Comparison of ENCODE assay signal across 1 cellular context in the genomic region with DNA sequence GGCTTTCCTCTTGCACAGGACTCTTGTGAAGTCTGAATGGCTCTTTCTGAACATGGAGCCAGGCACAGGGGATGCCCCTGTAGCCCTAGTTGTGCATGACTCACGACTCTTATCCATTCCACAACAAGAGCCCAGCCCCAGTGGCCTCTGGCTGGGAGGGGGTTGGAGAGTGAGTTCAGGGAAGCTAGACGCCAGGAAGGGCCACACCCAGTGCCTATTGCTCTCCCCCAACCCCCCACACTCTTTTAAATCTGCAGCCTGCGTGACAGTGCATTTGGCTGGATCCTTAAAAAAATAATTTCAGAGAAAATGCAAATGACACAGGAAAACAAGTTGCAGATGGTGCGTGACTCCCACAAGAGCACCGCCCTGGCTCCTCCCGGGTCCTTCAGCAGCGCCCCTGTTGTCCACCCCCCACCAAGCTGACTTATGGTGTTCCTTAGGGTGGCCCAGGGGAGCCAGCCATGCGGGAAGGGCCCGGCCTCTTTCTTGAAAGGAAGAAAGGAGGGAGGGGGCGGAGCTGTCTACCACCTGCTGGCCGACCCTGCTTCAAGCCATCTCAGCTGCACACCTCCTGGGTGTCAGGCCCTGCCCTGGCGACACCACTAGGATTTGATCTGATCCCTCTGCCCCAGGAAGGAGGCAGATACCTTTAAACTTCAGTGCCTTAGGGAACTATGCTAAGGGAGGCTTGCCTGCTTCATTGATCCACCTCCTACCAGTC.
TF ChIP-seq lines count a peak whose summit lies in the region.

No MANE protein-coding gene starts in this region.

TF ChIP-seq in K562, 482 proteins besides CTCF, POLR2A, EP300 and RAD21 (continued from another document and continues in another):
- TF ChIP-seq ZNF146 (CRISPR knock-in tag; IDR thresholded peaks at IDR 0.05; ENCODE audit: unreplicated experiment), result no peak
- TF ChIP-seq, protein P1, sequence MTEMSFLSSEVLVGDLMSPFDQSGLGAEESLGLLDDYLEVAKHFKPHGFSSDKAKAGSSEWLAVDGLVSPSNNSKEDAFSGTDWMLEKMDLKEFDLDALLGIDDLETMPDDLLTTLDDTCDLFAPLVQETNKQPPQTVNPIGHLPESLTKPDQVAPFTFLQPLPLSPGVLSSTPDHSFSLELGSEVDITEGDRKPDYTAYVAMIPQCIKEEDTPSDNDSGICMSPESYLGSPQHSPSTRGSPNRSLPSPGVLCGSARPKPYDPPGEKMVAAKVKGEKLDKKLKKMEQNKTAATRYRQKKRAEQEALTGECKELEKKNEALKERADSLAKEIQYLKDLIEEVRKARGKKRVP (CRISPR knock-in tag; IDR thresholded peaks at IDR 0.05), result no peak
- TF ChIP-seq, protein P2, sequence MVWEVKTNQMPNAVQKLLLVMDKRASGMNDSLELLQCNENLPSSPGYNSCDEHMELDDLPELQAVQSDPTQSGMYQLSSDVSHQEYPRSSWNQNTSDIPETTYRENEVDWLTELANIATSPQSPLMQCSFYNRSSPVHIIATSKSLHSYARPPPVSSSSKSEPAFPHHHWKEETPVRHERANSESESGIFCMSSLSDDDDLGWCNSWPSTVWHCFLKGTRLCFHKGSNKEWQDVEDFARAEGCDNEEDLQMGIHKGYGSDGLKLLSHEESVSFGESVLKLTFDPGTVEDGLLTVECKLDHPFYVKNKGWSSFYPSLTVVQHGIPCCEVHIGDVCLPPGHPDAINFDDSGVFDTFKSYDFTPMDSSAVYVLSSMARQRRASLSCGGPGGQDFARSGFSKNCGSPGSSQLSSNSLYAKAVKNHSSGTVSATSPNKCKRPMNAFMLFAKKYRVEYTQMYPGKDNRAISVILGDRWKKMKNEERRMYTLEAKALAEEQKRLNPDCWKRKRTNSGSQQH (CRISPR knock-in tag; IDR thresholded peaks at IDR 0.05), result no peak
- TF ChIP-seq CBX1 (IDR thresholded peaks at IDR 0.05; ENCODE audit: low read depth), result no peak
- TF ChIP-seq ZNF384 (IDR thresholded peaks at IDR 0.05; ENCODE audit: low read depth, low read length), result peak; percentile 67
- TF ChIP-seq CTBP1 (IDR thresholded peaks at IDR 0.05; ENCODE audit: borderline replicate concordance), result peak; percentile 43; the same call in 1 of the 2 replicates
- TF ChIP-seq TCF3 (CRISPR knock-in tag; IDR thresholded peaks at IDR 0.05), result peak; percentile 56
- peak; percentile 49; the same call in 1 of the 2 replicates for TF ChIP-seq ZBTB7A (IDR thresholded peaks at IDR 0.05; ENCODE audit: borderline replicate concordance, control insufficient read depth, low read depth, low read length)
- TF ChIP-seq, protein P3, sequence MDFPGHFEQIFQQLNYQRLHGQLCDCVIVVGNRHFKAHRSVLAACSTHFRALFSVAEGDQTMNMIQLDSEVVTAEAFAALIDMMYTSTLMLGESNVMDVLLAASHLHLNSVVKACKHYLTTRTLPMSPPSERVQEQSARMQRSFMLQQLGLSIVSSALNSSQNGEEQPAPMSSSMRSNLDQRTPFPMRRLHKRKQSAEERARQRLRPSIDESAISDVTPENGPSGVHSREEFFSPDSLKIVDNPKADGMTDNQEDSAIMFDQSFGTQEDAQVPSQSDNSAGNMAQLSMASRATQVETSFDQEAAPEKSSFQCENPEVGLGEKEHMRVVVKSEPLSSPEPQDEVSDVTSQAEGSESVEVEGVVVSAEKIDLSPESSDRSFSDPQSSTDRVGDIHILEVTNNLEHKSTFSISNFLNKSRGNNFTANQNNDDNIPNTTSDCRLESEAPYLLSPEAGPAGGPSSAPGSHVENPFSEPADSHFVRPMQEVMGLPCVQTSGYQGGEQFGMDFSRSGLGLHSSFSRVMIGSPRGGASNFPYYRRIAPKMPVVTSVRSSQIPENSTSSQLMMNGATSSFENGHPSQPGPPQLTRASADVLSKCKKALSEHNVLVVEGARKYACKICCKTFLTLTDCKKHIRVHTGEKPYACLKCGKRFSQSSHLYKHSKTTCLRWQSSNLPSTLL (IDR thresholded peaks at IDR 0.05), result 0 out of 2 replicates have a peak, but pooled peaks have one; percentile 3
- TF ChIP-seq SUPT5H (IDR thresholded peaks at IDR 0.05), result no peak
- TF ChIP-seq, protein P4, sequence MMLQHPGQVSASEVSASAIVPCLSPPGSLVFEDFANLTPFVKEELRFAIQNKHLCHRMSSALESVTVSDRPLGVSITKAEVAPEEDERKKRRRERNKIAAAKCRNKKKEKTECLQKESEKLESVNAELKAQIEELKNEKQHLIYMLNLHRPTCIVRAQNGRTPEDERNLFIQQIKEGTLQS (IDR thresholded peaks at IDR 0.05), result peak; percentile 83
- TF ChIP-seq, protein P4 (CRISPR knock-in tag; conservative IDR thresholded peaks at IDR 0.05), result no peak
- TF ChIP-seq, protein P5, sequence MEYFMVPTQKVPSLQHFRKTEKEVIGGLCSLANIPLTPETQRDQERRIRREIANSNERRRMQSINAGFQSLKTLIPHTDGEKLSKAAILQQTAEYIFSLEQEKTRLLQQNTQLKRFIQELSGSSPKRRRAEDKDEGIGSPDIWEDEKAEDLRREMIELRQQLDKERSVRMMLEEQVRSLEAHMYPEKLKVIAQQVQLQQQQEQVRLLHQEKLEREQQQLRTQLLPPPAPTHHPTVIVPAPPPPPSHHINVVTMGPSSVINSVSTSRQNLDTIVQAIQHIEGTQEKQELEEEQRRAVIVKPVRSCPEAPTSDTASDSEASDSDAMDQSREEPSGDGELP (CRISPR knock-in tag; IDR thresholded peaks at IDR 0.05; ENCODE audit: borderline replicate concordance), result peak; percentile 66; the same call in 1 of the 2 replicates
- no peak for TF ChIP-seq CEBPG (CRISPR knock-in tag; IDR thresholded peaks at IDR 0.05)
- TF ChIP-seq CEBPG (tag; conservative IDR thresholded peaks at IDR 0.05 in 1 of 2, IDR thresholded peaks at IDR 0.05 in 1 of 2), result no peak
- TF ChIP-seq, protein P6, sequence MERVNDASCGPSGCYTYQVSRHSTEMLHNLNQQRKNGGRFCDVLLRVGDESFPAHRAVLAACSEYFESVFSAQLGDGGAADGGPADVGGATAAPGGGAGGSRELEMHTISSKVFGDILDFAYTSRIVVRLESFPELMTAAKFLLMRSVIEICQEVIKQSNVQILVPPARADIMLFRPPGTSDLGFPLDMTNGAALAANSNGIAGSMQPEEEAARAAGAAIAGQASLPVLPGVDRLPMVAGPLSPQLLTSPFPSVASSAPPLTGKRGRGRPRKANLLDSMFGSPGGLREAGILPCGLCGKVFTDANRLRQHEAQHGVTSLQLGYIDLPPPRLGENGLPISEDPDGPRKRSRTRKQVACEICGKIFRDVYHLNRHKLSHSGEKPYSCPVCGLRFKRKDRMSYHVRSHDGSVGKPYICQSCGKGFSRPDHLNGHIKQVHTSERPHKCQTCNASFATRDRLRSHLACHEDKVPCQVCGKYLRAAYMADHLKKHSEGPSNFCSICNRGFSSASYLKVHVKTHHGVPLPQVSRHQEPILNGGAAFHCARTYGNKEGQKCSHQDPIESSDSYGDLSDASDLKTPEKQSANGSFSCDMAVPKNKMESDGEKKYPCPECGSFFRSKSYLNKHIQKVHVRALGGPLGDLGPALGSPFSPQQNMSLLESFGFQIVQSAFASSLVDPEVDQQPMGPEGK (CRISPR knock-in tag; IDR thresholded peaks at IDR 0.05; ENCODE audit: borderline replicate concordance), result no peak
- TF ChIP-seq, protein P7, sequence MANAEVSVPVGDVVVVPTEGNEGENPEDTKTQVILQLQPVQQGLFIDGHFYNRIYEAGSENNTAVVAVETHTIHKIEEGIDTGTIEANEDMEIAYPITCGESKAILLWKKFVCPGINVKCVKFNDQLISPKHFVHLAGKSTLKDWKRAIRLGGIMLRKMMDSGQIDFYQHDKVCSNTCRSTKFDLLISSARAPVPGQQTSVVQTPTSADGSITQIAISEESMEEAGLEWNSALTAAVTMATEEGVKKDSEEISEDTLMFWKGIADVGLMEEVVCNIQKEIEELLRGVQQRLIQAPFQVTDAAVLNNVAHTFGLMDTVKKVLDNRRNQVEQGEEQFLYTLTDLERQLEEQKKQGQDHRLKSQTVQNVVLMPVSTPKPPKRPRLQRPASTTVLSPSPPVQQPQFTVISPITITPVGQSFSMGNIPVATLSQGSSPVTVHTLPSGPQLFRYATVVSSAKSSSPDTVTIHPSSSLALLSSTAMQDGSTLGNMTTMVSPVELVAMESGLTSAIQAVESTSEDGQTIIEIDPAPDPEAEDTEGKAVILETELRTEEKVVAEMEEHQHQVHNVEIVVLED (CRISPR knock-in tag; IDR thresholded peaks at IDR 0.05), result no peak
- TF ChIP-seq NFYB (IDR thresholded peaks at IDR 0.05; ENCODE audit: extremely low read depth, insufficient read length), result no peak
- no peak for TF ChIP-seq ZNF507 (tag; conservative IDR thresholded peaks at IDR 0.05)
- TF ChIP-seq MCM5 (IDR thresholded peaks at IDR 0.05; ENCODE audit: low read depth), result no peak
- TF ChIP-seq ZNF695 (CRISPR knock-in tag; IDR thresholded peaks at IDR 0.05), result no peak
- no peak for TF ChIP-seq ZNF77 (CRISPR knock-in tag; IDR thresholded peaks at IDR 0.05)
- peak; percentile 62 for TF ChIP-seq NCOR1 (IDR thresholded peaks at IDR 0.05)
- no peak for TF ChIP-seq ZNF143 (CRISPR knock-in tag; IDR thresholded peaks at IDR 0.05)
- TF ChIP-seq GTF2A2 (tag; IDR thresholded peaks at IDR 0.05), result no peak
- TF ChIP-seq SMARCB1 (IDR thresholded peaks at IDR 0.05; ENCODE audit: insufficient read length, low read depth), result no peak
- TF ChIP-seq, protein P8, sequence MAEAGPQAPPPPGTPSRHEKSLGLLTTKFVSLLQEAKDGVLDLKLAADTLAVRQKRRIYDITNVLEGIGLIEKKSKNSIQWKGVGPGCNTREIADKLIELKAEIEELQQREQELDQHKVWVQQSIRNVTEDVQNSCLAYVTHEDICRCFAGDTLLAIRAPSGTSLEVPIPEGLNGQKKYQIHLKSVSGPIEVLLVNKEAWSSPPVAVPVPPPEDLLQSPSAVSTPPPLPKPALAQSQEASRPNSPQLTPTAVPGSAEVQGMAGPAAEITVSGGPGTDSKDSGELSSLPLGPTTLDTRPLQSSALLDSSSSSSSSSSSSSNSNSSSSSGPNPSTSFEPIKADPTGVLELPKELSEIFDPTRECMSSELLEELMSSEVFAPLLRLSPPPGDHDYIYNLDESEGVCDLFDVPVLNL (CRISPR knock-in tag; IDR thresholded peaks at IDR 0.05; ENCODE audit: low read depth), result no peak
- TF ChIP-seq, protein P9, sequence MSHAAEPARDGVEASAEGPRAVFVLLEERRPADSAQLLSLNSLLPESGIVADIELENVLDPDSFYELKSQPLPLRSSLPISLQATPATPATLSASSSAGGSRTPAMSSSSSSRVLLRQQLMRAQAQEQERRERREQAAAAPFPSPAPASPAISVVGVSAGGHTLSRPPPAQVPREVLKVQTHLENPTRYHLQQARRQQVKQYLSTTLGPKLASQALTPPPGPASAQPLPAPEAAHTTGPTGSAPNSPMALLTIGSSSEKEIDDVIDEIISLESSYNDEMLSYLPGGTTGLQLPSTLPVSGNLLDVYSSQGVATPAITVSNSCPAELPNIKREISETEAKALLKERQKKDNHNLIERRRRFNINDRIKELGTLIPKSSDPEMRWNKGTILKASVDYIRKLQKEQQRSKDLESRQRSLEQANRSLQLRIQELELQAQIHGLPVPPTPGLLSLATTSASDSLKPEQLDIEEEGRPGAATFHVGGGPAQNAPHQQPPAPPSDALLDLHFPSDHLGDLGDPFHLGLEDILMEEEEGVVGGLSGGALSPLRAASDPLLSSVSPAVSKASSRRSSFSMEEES (CRISPR knock-in tag; IDR thresholded peaks at IDR 0.05), result no peak
- no peak for TF ChIP-seq NR2C2 (CRISPR knock-in tag; IDR thresholded peaks at IDR 0.05)
- peak; percentile 36 for TF ChIP-seq NR2C2 (tag; IDR thresholded peaks at IDR 0.05)
- peak; percentile 55; the same call in 1 of the 2 replicates for TF ChIP-seq NFRKB (IDR thresholded peaks at IDR 0.05; ENCODE audit: low read depth)
- no peak for TF ChIP-seq NCOA2 (IDR thresholded peaks at IDR 0.05; ENCODE audit: partially characterized antibody in 2 of 2)
- no peak for TF ChIP-seq DIDO1 (tag; IDR thresholded peaks at IDR 0.05; ENCODE audit: low read depth)
- peak; percentile 65 for TF ChIP-seq POLR2G (IDR thresholded peaks at IDR 0.05; ENCODE audit: low read depth, low read length)
- no peak for TF ChIP-seq SIN3B (IDR thresholded peaks at IDR 0.05; ENCODE audit: low read depth)
- peak; percentile 93 for TF ChIP-seq MYNN (IDR thresholded peaks at IDR 0.05)
- TF ChIP-seq MYNN (CRISPR knock-in tag; IDR thresholded peaks at IDR 0.05), result no peak
- TF ChIP-seq BRCA1 (IDR thresholded peaks at IDR 0.05), result no peak
- no peak for TF ChIP-seq BRCA1 (CRISPR knock-in tag; IDR thresholded peaks at IDR 0.05)
- 0 out of 2 replicates have a peak, but pooled peaks have one; percentile 32 for TF ChIP-seq SMARCC2 (IDR thresholded peaks at IDR 0.05; ENCODE audit: low read depth)
- TF ChIP-seq, protein P10, sequence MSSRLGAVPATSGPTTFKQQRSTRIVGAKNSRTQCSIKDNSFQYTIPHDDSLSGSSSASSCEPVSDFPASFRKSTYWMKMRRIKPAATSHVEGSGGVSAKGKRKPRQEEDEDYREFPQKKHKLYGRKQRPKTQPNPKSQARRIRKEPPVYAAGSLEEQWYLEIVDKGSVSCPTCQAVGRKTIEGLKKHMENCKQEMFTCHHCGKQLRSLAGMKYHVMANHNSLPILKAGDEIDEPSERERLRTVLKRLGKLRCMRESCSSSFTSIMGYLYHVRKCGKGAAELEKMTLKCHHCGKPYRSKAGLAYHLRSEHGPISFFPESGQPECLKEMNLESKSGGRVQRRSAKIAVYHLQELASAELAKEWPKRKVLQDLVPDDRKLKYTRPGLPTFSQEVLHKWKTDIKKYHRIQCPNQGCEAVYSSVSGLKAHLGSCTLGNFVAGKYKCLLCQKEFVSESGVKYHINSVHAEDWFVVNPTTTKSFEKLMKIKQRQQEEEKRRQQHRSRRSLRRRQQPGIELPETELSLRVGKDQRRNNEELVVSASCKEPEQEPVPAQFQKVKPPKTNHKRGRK (tag; IDR thresholded peaks at IDR 0.05), result no peak
- TF ChIP-seq RUNX1 (IDR thresholded peaks at IDR 0.05; ENCODE audit: low read depth), result no peak
- no peak for TF ChIP-seq TEAD2 (tag; IDR thresholded peaks at IDR 0.05)
- TF ChIP-seq NCOA1 (IDR thresholded peaks at IDR 0.05; ENCODE audit: low read depth), result no peak
- TF ChIP-seq KDM4B (IDR thresholded peaks at IDR 0.05; ENCODE audit: borderline replicate concordance in 2 of 2, low read depth in 1 of 2), result no peak
- peak; percentile 81 for TF ChIP-seq NFE2 (IDR thresholded peaks at IDR 0.05; ENCODE audit: low read depth)
- TF ChIP-seq, protein P11, sequence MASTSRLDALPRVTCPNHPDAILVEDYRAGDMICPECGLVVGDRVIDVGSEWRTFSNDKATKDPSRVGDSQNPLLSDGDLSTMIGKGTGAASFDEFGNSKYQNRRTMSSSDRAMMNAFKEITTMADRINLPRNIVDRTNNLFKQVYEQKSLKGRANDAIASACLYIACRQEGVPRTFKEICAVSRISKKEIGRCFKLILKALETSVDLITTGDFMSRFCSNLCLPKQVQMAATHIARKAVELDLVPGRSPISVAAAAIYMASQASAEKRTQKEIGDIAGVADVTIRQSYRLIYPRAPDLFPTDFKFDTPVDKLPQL (IDR thresholded peaks at IDR 0.05; ENCODE audit: extremely low read depth, insufficient read length), result no peak
- no peak for TF ChIP-seq SNIP1 (IDR thresholded peaks at IDR 0.05; ENCODE audit: low read depth)
- TF ChIP-seq RBM22 (IDR thresholded peaks at IDR 0.05; ENCODE audit: low read depth, low read length, poor library complexity, severe bottlenecking), result no peak
- no peak for TF ChIP-seq ASH1L (IDR thresholded peaks at IDR 0.05; ENCODE audit: borderline replicate concordance, low read depth, partially characterized antibody)
- no peak for TF ChIP-seq FOXJ3 (CRISPR knock-in tag; IDR thresholded peaks at IDR 0.05)
- 0 out of 2 replicates have a peak, but pooled peaks have one; percentile 56 for TF ChIP-seq MAFF (IDR thresholded peaks at IDR 0.05; ENCODE audit: low read length)
